1 cellular context compared by ENCODE assay signal in genomic region chr14:52552063-52552988, GRCh38.
TF ChIP-seq lines count a peak whose summit lies in the region.

Gene GPR137C (plus strand): TSS chr14:52552836. CDS start chr14:52553148, 312 bp downstream.
Gene TXNDC16 (minus strand): TSS chr14:52552505. CDS start chr14:52543557, 8,948 bp downstream.

TF ChIP-seq in HepG2, 621 proteins besides CTCF, POLR2A, EP300 and RAD21 (continued from another document and continues in another):
- peak; percentile 78; the same call in 1 of the 2 replicates for TF ChIP-seq BRF2 (CRISPR knock-in tag; IDR thresholded peaks at IDR 0.05)
- TF ChIP-seq NFE2 (CRISPR knock-in tag; IDR thresholded peaks at IDR 0.05), result no peak
- no peak for TF ChIP-seq SATB2 (CRISPR knock-in tag; IDR thresholded peaks at IDR 0.05)
- TF ChIP-seq HMGXB4 (CRISPR knock-in tag; IDR thresholded peaks at IDR 0.05; ENCODE audit: borderline replicate concordance in 1 of 2, low read depth in 1 of 2), result peak in 1 of 2 experiments; percentile 85; a peak in 2 of 4 replicates
- TF ChIP-seq RARG (CRISPR knock-in tag; IDR thresholded peaks at IDR 0.05; ENCODE audit: low read depth), result no peak
- peak; percentile 95 for TF ChIP-seq NFYC (CRISPR knock-in tag; IDR thresholded peaks at IDR 0.05)
- peak; percentile 28; the same call in 1 of the 2 replicates for TF ChIP-seq HOXA3 (CRISPR knock-in tag; IDR thresholded peaks at IDR 0.05)
- TF ChIP-seq ZMAT5 (CRISPR knock-in tag; IDR thresholded peaks at IDR 0.05; ENCODE audit: borderline replicate concordance, low read depth), result no peak
- TF ChIP-seq ZSCAN22 (CRISPR knock-in tag; IDR thresholded peaks at IDR 0.05), result no peak
- no peak for TF ChIP-seq ZNF569 (CRISPR knock-in tag; IDR thresholded peaks at IDR 0.05; ENCODE audit: borderline replicate concordance)
- TF ChIP-seq RAD51 (IDR thresholded peaks at IDR 0.05; ENCODE audit: borderline replicate concordance), result no peak
- peak in 1 of 2 experiments; percentile 60; a peak in 1 of 4 replicates for TF ChIP-seq ATF4 (CRISPR knock-in tag; IDR thresholded peaks at IDR 0.05)
- no peak for TF ChIP-seq ZNF121 (CRISPR knock-in tag; IDR thresholded peaks at IDR 0.05)
- TF ChIP-seq ZNF780A (CRISPR knock-in tag; IDR thresholded peaks at IDR 0.05), result 0 out of 2 replicates have a peak, but pooled peaks have one; percentile 49
- no peak for TF ChIP-seq SAFB2 (CRISPR knock-in tag; IDR thresholded peaks at IDR 0.05; ENCODE audit: borderline replicate concordance, low read depth)
- no peak for TF ChIP-seq CENPT (CRISPR knock-in tag; IDR thresholded peaks at IDR 0.05; ENCODE audit: low read depth)
- no peak for TF ChIP-seq ZNF749 (CRISPR knock-in tag; IDR thresholded peaks at IDR 0.05; ENCODE audit: borderline replicate concordance)
- TF ChIP-seq CENPX (CRISPR knock-in tag; IDR thresholded peaks at IDR 0.05), result no peak
- no peak for TF ChIP-seq ZNF597 (CRISPR knock-in tag; IDR thresholded peaks at IDR 0.05)
- TF ChIP-seq STAT5B (CRISPR knock-in tag; IDR thresholded peaks at IDR 0.05), result no peak
- no peak for TF ChIP-seq ZNF777 (CRISPR knock-in tag; IDR thresholded peaks at IDR 0.05)
- TF ChIP-seq AGO2 (optimal IDR thresholded peaks at IDR 0.05; ENCODE audit: low read depth, low read length), result peak; percentile 74
- no peak for TF ChIP-seq TERF1 (CRISPR knock-in tag; IDR thresholded peaks at IDR 0.05)
- 0 out of 2 replicates have a peak, but pooled peaks have one; percentile 81 for TF ChIP-seq DNMT3B (CRISPR knock-in tag; conservative IDR thresholded peaks at IDR 0.05)
- no peak; the same call in 1 of the 2 replicates for TF ChIP-seq MTA1 (CRISPR knock-in tag; IDR thresholded peaks at IDR 0.05; ENCODE audit: borderline replicate concordance)
- TF ChIP-seq EHMT2 (IDR thresholded peaks at IDR 0.05; ENCODE audit: borderline replicate concordance, low read depth, low read length), result no peak
- TF ChIP-seq ZNF703 (CRISPR knock-in tag; IDR thresholded peaks at IDR 0.05; ENCODE audit: borderline replicate concordance), result no peak; the same call in 1 of the 2 replicates
- no peak for TF ChIP-seq KAT7 (CRISPR knock-in tag; IDR thresholded peaks at IDR 0.05; ENCODE audit: borderline replicate concordance)
- TF ChIP-seq HCFC1 (IDR thresholded peaks at IDR 0.05; ENCODE audit: low read depth, low read length), result no peak
- TF ChIP-seq MAX (IDR thresholded peaks at IDR 0.05), result peak; percentile 93
- TF ChIP-seq ZNF3 (CRISPR knock-in tag; IDR thresholded peaks at IDR 0.05), result no peak
- TF ChIP-seq ZFP36L1 (CRISPR knock-in tag; IDR thresholded peaks at IDR 0.05), result peak; percentile 64; the same call in 1 of the 2 replicates
- TF ChIP-seq IRF9 (CRISPR knock-in tag; IDR thresholded peaks at IDR 0.05; ENCODE audit: borderline replicate concordance), result no peak
- no peak for TF ChIP-seq PRDM15 (CRISPR knock-in tag; IDR thresholded peaks at IDR 0.05)
- peak; percentile 95 for TF ChIP-seq SP2 (CRISPR knock-in tag; IDR thresholded peaks at IDR 0.05)
- TF ChIP-seq MXD1 (CRISPR knock-in tag; IDR thresholded peaks at IDR 0.05), result peak; percentile 87
- TF ChIP-seq CERS6 (CRISPR knock-in tag; IDR thresholded peaks at IDR 0.05), result no peak
- no peak for TF ChIP-seq FOXK2 (IDR thresholded peaks at IDR 0.05)
- no peak for TF ChIP-seq PPARG (CRISPR knock-in tag; conservative IDR thresholded peaks at IDR 0.05)
- TF ChIP-seq AHR (CRISPR knock-in tag; IDR thresholded peaks at IDR 0.05), result no peak
- 0 out of 2 replicates have a peak, but pooled peaks have one; percentile 18 for TF ChIP-seq ZNF740 (CRISPR knock-in tag; IDR thresholded peaks at IDR 0.05)
- TF ChIP-seq AHDC1 (CRISPR knock-in tag; IDR thresholded peaks at IDR 0.05; ENCODE audit: borderline replicate concordance), result no peak
